ENCODE assay signal across 8 cellular contexts in genomic region chr6:105993769-105994521, GRCh38.
A peak's percentile ranks its signal among the peaks of the same experiment; 100 is the strongest.
DNase-seq lines count a peak whose midpoint lies in the region; ATAC-seq, FAIRE-seq and TF ChIP-seq lines count a peak whose summit lies in the region.

No MANE protein-coding gene starts in this region.

- DNase-seq in GM18507 (ENCODE audit: extremely low spot score, insufficient read length, low read depth), result no peak
- DNase-seq in SW480 (ENCODE audit: low spot score), result peak; percentile 15
- DNase-seq in astrocyte of the spinal cord (ENCODE audit: low read depth, low spot score), result peak; percentile 27
- peak; percentile 45 for DNase-seq in stimulated activated CD4-positive, alpha-beta T cell treated with anti-CD3 and anti-CD28 coated beads, Interleukin-4, amount 100 ng/mL, for 1 hour
- no peak for DNase-seq in cortex of kidney (lab: John Stamatoyannopoulos, UW)
- no peak for DNase-seq in NCI-H1105 (lab: John Stamatoyannopoulos, UW)

- in situ Hi-C loops in astrocyte of the spinal cord (cut with HindIII; ENCODE audit: low sequenced_read_pairs), result no loop called here

- no peaks in the 10 kb centered on the region for H3K9me3 ChIP-seq in iPS-18c (ENCODE audit: control insufficient read depth, insufficient read depth, low read length)

- no peak for TF ChIP-seq CTCF in astrocyte of the spinal cord (IDR thresholded peaks at IDR 0.05; ENCODE audit: low read depth, low read length)

- peak; percentile 24 for FAIRE-seq in GM18507 (lab: Jason Lieb, UNC)

- H3K4me3 ChIP-seq in astrocyte of the spinal cord (ENCODE audit: low read depth, low read length) (peak overlapping the region; percentile 67), iPS-18c (ENCODE audit: insufficient read depth, low read depth, low read length) (peak overlapping the region; percentile 71)

- no peak for ATAC-seq in HG02588 (IDR thresholded peaks at IDR 0.05; ENCODE audit: unreplicated experiment)

Comparison
In these comparisons a context has a peak if more than half of its experiments do, and no peak if none do; other contexts are left out.
1. DNase-seq: peak in SW480 (single experiment), astrocyte of the spinal cord (single experiment) and stimulated activated CD4-positive, alpha-beta T cell treated with anti-CD3 and anti-CD28 coated beads, Interleukin-4, amount 100 ng/mL, for 1 hour (single experiment); none in GM18507 (single experiment), cortex of kidney (single experiment) and NCI-H1105 (single experiment).